In the genomic region with DNA sequence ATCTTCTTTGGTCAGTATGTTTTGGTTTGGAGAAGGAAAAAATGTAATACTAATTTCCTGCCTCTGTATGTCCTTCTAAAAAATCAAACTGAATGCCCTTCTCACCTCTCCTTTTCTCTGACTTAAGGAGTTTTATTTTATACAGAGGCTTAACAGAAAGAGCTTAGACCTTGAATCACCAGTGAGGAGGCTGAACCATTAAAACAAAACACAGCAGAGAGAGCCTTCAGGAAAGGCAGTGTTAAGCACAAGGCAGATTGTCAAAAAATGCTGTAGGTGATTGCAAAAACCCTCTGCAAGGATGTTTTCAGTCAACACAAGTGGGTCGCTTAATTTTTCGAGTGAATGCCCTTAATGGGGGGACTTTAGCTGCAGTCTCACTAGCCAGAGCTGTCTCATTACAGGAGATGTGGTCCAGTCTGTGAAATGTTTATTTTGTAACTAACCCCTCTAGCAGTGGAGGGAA, we compare ENCODE assay signal across 12 cellular contexts.
DNase-seq lines count a peak whose midpoint lies in the region; ATAC-seq and TF ChIP-seq lines count a peak whose summit lies in the region.
"Had no signal": no experiment of that assay in that cellular context is flagged by ENCODE, and none has a peak within 500 bp of the region (broad histone marks: within the 10 kb centered on the region; RNA-seq: fewer than 3 reads in every experiment).

No MANE protein-coding gene starts in this region.

- no peak for TF ChIP-seq CTCF in coronary artery (IDR thresholded peaks at IDR 0.05)

- ATAC-seq in GM19324 (IDR thresholded peaks at IDR 0.05; ENCODE audit: low FRiP score, unreplicated experiment) (no peak), GM18519 (IDR thresholded peaks at IDR 0.05; ENCODE audit: low FRiP score, unreplicated experiment) (no peak)
- ATAC-seq: stimulated activated effector memory CD8-positive, alpha-beta T cell treated with anti-CD3 and anti-CD28 coated beads, Interleukin-12 subunit alpha, Interleukin-12 subunit beta, amount 100 ng/mL, for 72 hours had no signal

- H3K4me3 ChIP-seq in coronary artery: no peak overlapping the region

- H3K27ac ChIP-seq in substantia nigra (ENCODE audit: low read depth, low read length, poor library complexity, severe bottlenecking) (no peak overlapping the region), coronary artery (no peak overlapping the region)

- DNase-seq in AG08395 (ENCODE audit: low spot score) (peak; percentile 24), HCEC 1CT (peak; percentile 54), amniotic epithelial cell (ENCODE audit: low read depth) (peak; percentile 30), myocyte (ENCODE audit: low read depth) (peak; percentile 21), substantia nigra (lab: John Stamatoyannopoulos, UW) (no peak), coronary artery (ENCODE audit: low spot score) (no peak)
- DNase-seq: CD4-positive, alpha-beta memory T cell; NCI-H1694; RPMI8226 had no signal

Comparison
In these comparisons a context has a peak if more than half of its experiments do, and no peak if none do; other contexts are left out.
1. DNase-seq: peak in AG08395 (single experiment), HCEC 1CT (single experiment), amniotic epithelial cell (single experiment) and myocyte (single experiment); none in substantia nigra (0 of 49) and coronary artery (single experiment).